24 cellular contexts compared by ENCODE assay signal in genomic region chr13:21929400-21929799, GRCh38.
DNase-seq lines count a peak whose midpoint lies in the region; ATAC-seq, FAIRE-seq and TF ChIP-seq lines count a peak whose summit lies in the region.
"Had no signal": no experiment of that assay in that cellular context is flagged by ENCODE, and none has a peak within 500 bp of the region (broad histone marks: within the 10 kb centered on the region; RNA-seq: fewer than 3 reads in every experiment).

No MANE protein-coding gene starts in this region.

- no peak overlapping the region for H3K4me3 Mint-ChIP-seq in GM23338
- H3K4me3 Mint-ChIP-seq: B cell; CD4-positive, CD25-positive, alpha-beta regulatory T cell; HFFc6 had no signal

- no peak for TF ChIP-seq CTCF in GM23338 (conservative IDR thresholded peaks at IDR 0.05; ENCODE audit: low read depth in 2 of 2)
- no peak for TF ChIP-seq CTCF in H1 (IDR thresholded peaks at IDR 0.05; ENCODE audit: control extremely low read depth in 1 of 3, insufficient read depth in 1 of 3, low read depth in 1 of 3, low read length in 3 of 3)

- no peaks in the 10 kb centered on the region for H3F3A ChIP-seq in GM23338 (replicated peaks; ENCODE audit: low read depth)

- peak overlapping the region; percentile 61; the same call in 1 of the 2 replicates for H2BK20ac ChIP-seq in H1 (ENCODE audit: low read length)

- no peak overlapping the region for H2BK120ac ChIP-seq in H1 (replicated peaks; ENCODE audit: low read depth, low read length)
- H2BK120ac ChIP-seq in mesendoderm (ENCODE audit: low read depth, low read length): no peak overlapping the region

- no peak overlapping the region for H3K14ac ChIP-seq in H1 (ENCODE audit: insufficient read length)

- H3K79me2 ChIP-seq in GM23338 (replicated peaks; ENCODE audit: insufficient read depth) (no peaks in the 10 kb centered on the region), H1 (ENCODE audit: control insufficient read depth in 1 of 2, insufficient read depth in 2 of 2, low read length in 2 of 2) (no peaks in the 10 kb centered on the region), mesendoderm (ENCODE audit: control insufficient read depth, insufficient read depth, low read length) (no peaks in the 10 kb centered on the region)

- H3K36me3 ChIP-seq in BLaER1 (no peaks in the 10 kb centered on the region), GM23338 (ENCODE audit: insufficient read depth) (no peaks in the 10 kb centered on the region), H1 (ENCODE audit: control insufficient read depth in 2 of 4, insufficient read depth in 4 of 4, low read length in 3 of 4) (no peaks in the 10 kb centered on the region), mesendoderm (ENCODE audit: control insufficient read depth, insufficient read depth, low read length) (no peaks in the 10 kb centered on the region)

- DNase-seq in GM23338 (ENCODE audit: low spot score) (peak; percentile 43), H1 (ENCODE audit: low read depth in 1 of 2, low spot score in 2 of 2) (no peak), mesendoderm (peak; percentile 57), activated T-cell treated with anti-CD3 and anti-CD28 coated beads for 4 hours (no peak), NCI-H446 treated with DMSO at 0.1 percent for 48 hours (lab: John Stamatoyannopoulos, UW) (no peak)
- DNase-seq in activated naive CD4-positive, alpha-beta T cell (lab: John Stamatoyannopoulos, UW): no peak
- DNase-seq: CD4-positive, CD25-positive, alpha-beta regulatory T cell; EL; H7; HFFc6; KBM-7; MM.1S; NCI-H1048; NCI-H1417 treated with DMSO at 0.1 percent for 48 hours; NCI-H187; NCI-H2107; NCI-H2227 treated with DMSO at 0.1 percent for 48 hours; NK-92 treated with Interleukin-12 subunit alpha and Interleukin-12 subunit beta, amount 100 ng/mL, for 24 hours; SHP77 treated with DMSO at 0.1 percent for 48 hours had no signal

- peak overlapping the region; percentile 82 for H2BK12ac ChIP-seq in H1 (ENCODE audit: low read depth, low read length)

- H2AK5ac ChIP-seq in H1 (ENCODE audit: low read depth, low read length): no peak overlapping the region
- H2AK5ac ChIP-seq in mesendoderm (ENCODE audit: low read length): no peak overlapping the region

- peak; percentile 67 for ATAC-seq in GM23338
- ATAC-seq: A549 had no signal

- no peak overlapping the region for H3K56ac ChIP-seq in H1 (replicated peaks; ENCODE audit: insufficient read length, low read depth, low read length)
- H3K56ac ChIP-seq in mesendoderm (ENCODE audit: low read length): no peak overlapping the region

- no peak for TF ChIP-seq POLR2A in H1 (IDR thresholded peaks at IDR 0.05; ENCODE audit: control extremely low read depth in 1 of 2, low read depth in 2 of 2, low read length in 2 of 2)

- H3K4ac ChIP-seq in H1 (replicated peaks; ENCODE audit: insufficient read length, low read depth, low read length): no peak overlapping the region
- no peak overlapping the region for H3K4ac ChIP-seq in mesendoderm (ENCODE audit: low read depth, low read length)

- H3K27me3 ChIP-seq in BLaER1 (no peaks in the 10 kb centered on the region), GM23338 (ENCODE audit: insufficient read depth) (no peaks in the 10 kb centered on the region), H1 (replicated peaks in 1 of 4; ENCODE audit: control insufficient read depth in 3 of 4, extremely low read depth in 1 of 4, insufficient read depth in 3 of 4, low read length in 3 of 4) (no peaks in the 10 kb centered on the region), mesendoderm (ENCODE audit: insufficient read depth, low read length, poor library complexity) (no peaks in the 10 kb centered on the region)

- CTCF ChIA-PET in H1 (lab: Charles Lee; ENCODE audit: partially characterized antibody): interaction anchor here (0.6 to 1.5 kb wide), 6 partner anchors 8 to 86 kb away, joined by 3 to 6 read pairs (median 3); no protein-coding TSS in a partner anchor

- H4K91ac ChIP-seq in H1 (replicated peaks; ENCODE audit: insufficient read length, low read length): peak overlapping the region; percentile 53

- H3K9me3 ChIP-seq in BLaER1: 0 out of 2 replicates have a peak, but pooled peaks cover 1% of the 10 kb centered on the region
- H3K9me3 ChIP-seq in H1 (ENCODE audit: insufficient read depth in 2 of 2, low read depth in 1 of 2, low read length in 1 of 2): no peaks in the 10 kb centered on the region
- H3K9me3 ChIP-seq: A549 had no signal

- H3K27ac ChIP-seq in BLaER1 (peak overlapping the region; percentile 73), GM23338 (ENCODE audit: low read depth) (no peak overlapping the region), H1 (ENCODE audit: low read depth, low read length) (no peak overlapping the region), mesendoderm (ENCODE audit: low read depth, low read length) (no peak overlapping the region)
- H3K27ac ChIP-seq: A549, RWPE1, SK-N-MC had no signal

- H2BK5ac ChIP-seq in H1 (ENCODE audit: low read depth, low read length) (no peak overlapping the region; the same call in 1 of the 2 replicates), mesendoderm (ENCODE audit: low read length) (no peak overlapping the region)

- H3K23me2 ChIP-seq in H1 (ENCODE audit: low read depth, low read length): no peaks in the 10 kb centered on the region

- H4K20me1 ChIP-seq in BLaER1 (no peaks in the 10 kb centered on the region), GM23338 (replicated peaks; ENCODE audit: insufficient read depth) (no peaks in the 10 kb centered on the region), H1 (replicated peaks in 1 of 2; ENCODE audit: control insufficient read depth in 1 of 2, insufficient read depth in 2 of 2, low read length in 2 of 2) (no peaks in the 10 kb centered on the region)

- peaks cover 15% of the 10 kb centered on the region for H3K27me3 Mint-ChIP-seq in GM23338 (ENCODE audit: insufficient read depth, low read depth, poor library complexity)
- H3K27me3 Mint-ChIP-seq: B cell had no signal

- no peak overlapping the region for H3K27ac Mint-ChIP-seq in GM23338
- H3K27ac Mint-ChIP-seq: B cell; CD4-positive, CD25-positive, alpha-beta regulatory T cell; HFFc6 had no signal

- no peak for TF ChIP-seq EP300 in H1 (IDR thresholded peaks at IDR 0.05; ENCODE audit: borderline replicate concordance in 1 of 2, low read depth in 2 of 2, low read length in 2 of 2)

- H3K9me2 ChIP-seq in GM23338 (ENCODE audit: insufficient read depth): peaks cover 35% of the 10 kb centered on the region

- H4K8ac ChIP-seq in H1 (ENCODE audit: extremely low read depth, insufficient read depth, low read length) (no peak overlapping the region; the same call in 1 of the 2 replicates), mesendoderm (ENCODE audit: low read depth, low read length) (no peak overlapping the region)

- FAIRE-seq in H1 (lab: Jason Lieb, UNC): no peak
- FAIRE-seq: A549 had no signal

- H4K5ac ChIP-seq in H1 (ENCODE audit: insufficient read length, low read depth, low read length) (no peak overlapping the region), mesendoderm (ENCODE audit: low read length) (no peak overlapping the region)

- peaks cover 43% of the 10 kb centered on the region for H3K4me1 Mint-ChIP-seq in GM23338
- H3K4me1 Mint-ChIP-seq: B cell; CD4-positive, CD25-positive, alpha-beta regulatory T cell had no signal

- H3K18ac ChIP-seq in H1 (ENCODE audit: extremely low read depth, low read length): no peak overlapping the region
- no peak overlapping the region for H3K18ac ChIP-seq in mesendoderm (ENCODE audit: low read length)

- H3K9ac ChIP-seq in BLaER1: no peak overlapping the region
- H3K9ac ChIP-seq in H1 (replicated peaks in 1 of 4; ENCODE audit: extremely low read depth in 1 of 4, low read depth in 3 of 4, low read length in 3 of 4): no peak overlapping the region
- no peak overlapping the region for H3K9ac ChIP-seq in mesendoderm (ENCODE audit: low read length)

- TF ChIP-seq RAD21 in H1 (IDR thresholded peaks at IDR 0.05 in 1 of 2, conservative IDR thresholded peaks at IDR 0.05 in 1 of 2; ENCODE audit: low read depth in 2 of 2, low read length in 2 of 2): no peak

- H3K9me3 Mint-ChIP-seq in GM23338: peaks cover 16% of the 10 kb centered on the region; the same call in 2 of the 3 replicates

- H2AFZ ChIP-seq in GM23338 (peak overlapping the region; percentile 48; the same call in 1 of the 2 replicates), H1 (ENCODE audit: low read length) (no peak overlapping the region)

- H3K36me3 Mint-ChIP-seq in GM23338 (ENCODE audit: low read depth): peaks cover 8% of the 10 kb centered on the region; the same call in 2 of the 3 replicates
- H3K36me3 Mint-ChIP-seq: CD4-positive, CD25-positive, alpha-beta regulatory T cell had no signal

- H3K4me3 ChIP-seq in BLaER1: no peak overlapping the region
- no peak overlapping the region for H3K4me3 ChIP-seq in GM23338
- no peak overlapping the region for H3K4me3 ChIP-seq in H1 (ENCODE audit: extremely low read depth in 1 of 4, insufficient read depth in 2 of 4, low read depth in 3 of 4, low read length in 4 of 4)
- no peak overlapping the region for H3K4me3 ChIP-seq in mesendoderm (ENCODE audit: low read length)
- H3K4me3 ChIP-seq: A549, SK-N-MC had no signal

- POLR2A ChIA-PET in H1 (lab: Charles Lee; ENCODE audit: partially characterized antibody): interaction anchor here (0.9 to 1.1 kb wide), 2 partner anchors 15 to 57 kb away, joined by 3 read pairs; no protein-coding TSS in a partner anchor

- H2BK15ac ChIP-seq in H1 (ENCODE audit: low read length): no peak overlapping the region
- H2BK15ac ChIP-seq in mesendoderm (replicated peaks; ENCODE audit: low read depth): no peak overlapping the region

- no peaks in the 10 kb centered on the region for H3K79me1 ChIP-seq in H1 (ENCODE audit: low read depth, low read length)
- H3K79me1 ChIP-seq in mesendoderm (ENCODE audit: low read length): no peaks in the 10 kb centered on the region

- H3K4me2 ChIP-seq in BLaER1 (peak overlapping the region; percentile 75), GM23338 (no peak overlapping the region), H1 (ENCODE audit: insufficient read depth in 1 of 2, low read depth in 2 of 2, low read length in 2 of 2) (no peak overlapping the region), mesendoderm (ENCODE audit: low read length) (no peak overlapping the region)
- H3K4me2 ChIP-seq: A549 had no signal

- WGBS in H1 (ENCODE audit: extremely low coverage in 1 of 2, insufficient coverage in 1 of 2, insufficient read length in 1 of 2, insufficient replicate concordance in 2 of 2, low coverage in 1 of 2, low lambda C conversion rate in 2 of 2, missing lambda C conversion rate in 1 of 2), 2 experiments: 78% methylated on average over 15 of the region's 15 CpGs; no CpG with 5 or more reads in 1 of the 2 experiments
- WGBS in mesendoderm (ENCODE audit: extremely low coverage, insufficient coverage, low lambda C conversion rate): no CpG with 5 or more reads among the region's 15 CpGs

- H3K23ac ChIP-seq in H1 (ENCODE audit: insufficient read length): no peak overlapping the region
- no peak overlapping the region for H3K23ac ChIP-seq in mesendoderm (ENCODE audit: low read length)

- H3K4me1 ChIP-seq in BLaER1 (peaks cover 62% of the 10 kb centered on the region), GM23338 (ENCODE audit: insufficient read depth) (peaks cover 22% of the 10 kb centered on the region), H1 (replicated peaks in 1 of 4; ENCODE audit: control insufficient read depth in 3 of 4, insufficient read depth in 4 of 4, low read length in 3 of 4) (peaks cover 0 to 11% (median 1%) of the 10 kb centered on the region in 4 experiments; a peak in 4 of 7 replicates), mesendoderm (ENCODE audit: control insufficient read depth, low read depth, low read length) (no peaks in the 10 kb centered on the region)
- H3K4me1 ChIP-seq: A549 had no signal

Comparison
In these comparisons a context has a peak if more than half of its experiments do, and no peak if none do; other contexts are left out.
1. DNase-seq: peak in GM23338 (single experiment) and mesendoderm (single experiment); none in H1 (0 of 2), activated naive CD4-positive, alpha-beta T cell (0 of 4), activated T-cell treated with anti-CD3 and anti-CD28 coated beads for 4 hours (single experiment) and NCI-H446 treated with DMSO at 0.1 percent for 48 hours (single experiment).